In genomic region chrX:26373829-26374228, GRCh38 we compare ENCODE assay signal across 1 cellular context.
TF ChIP-seq lines count a peak whose summit lies in the region.

No MANE protein-coding gene starts in this region.

TF ChIP-seq in WTC11, 78 proteins besides CTCF, POLR2A, EP300 and RAD21:
- TF ChIP-seq ZBTB43 (CRISPR knock-in tag; IDR thresholded peaks at IDR 0.05) (no peak), NFYB (CRISPR knock-in tag; conservative IDR thresholded peaks at IDR 0.05; ENCODE audit: low read depth) (no peak), SMAD3 (CRISPR knock-in tag; IDR thresholded peaks at IDR 0.05; ENCODE audit: borderline replicate concordance) (no peak), ELF4 (CRISPR knock-in tag; IDR thresholded peaks at IDR 0.05; ENCODE audit: low read depth) (no peak), CDX4 (CRISPR knock-in tag; IDR thresholded peaks at IDR 0.05; ENCODE audit: borderline replicate concordance) (no peak), NR3C1 (CRISPR knock-in tag; conservative IDR thresholded peaks at IDR 0.05; ENCODE audit: low read depth) (no peak), ZNF532 (CRISPR knock-in tag; IDR thresholded peaks at IDR 0.05; ENCODE audit: borderline replicate concordance) (no peak), TP53 (CRISPR knock-in tag; IDR thresholded peaks at IDR 0.05) (no peak), NFE2L1 (CRISPR knock-in tag; IDR thresholded peaks at IDR 0.05) (no peak), ATF3 (CRISPR knock-in tag; conservative IDR thresholded peaks at IDR 0.05) (no peak), USF2 (CRISPR knock-in tag; IDR thresholded peaks at IDR 0.05) (no peak), IRF1 (CRISPR knock-in tag; IDR thresholded peaks at IDR 0.05) (no peak), ATF2 (CRISPR knock-in tag; IDR thresholded peaks at IDR 0.05; ENCODE audit: borderline replicate concordance, low read depth) (no peak)
